Comparison of ENCODE assay signal across 21 cellular contexts in genomic region chr1:53060580-53060979, GRCh38. TPM values are rescaled to one million over a fixed set of nuclear protein-coding genes. Genes with fewer than 3 reads are reported as not detected.
DNase-seq lines count a peak whose midpoint lies in the region; ATAC-seq and TF ChIP-seq lines count a peak whose summit lies in the region.
"Had no signal": no experiment of that assay in that cellular context is flagged by ENCODE, and none has a peak within 500 bp of the region (broad histone marks: within the 10 kb centered on the region; RNA-seq: fewer than 3 reads in every experiment).

No MANE protein-coding gene starts in this region.

- no peaks in the 10 kb centered on the region for H3K36me3 ChIP-seq in MG63
- H3K36me3 ChIP-seq in gastrocnemius medialis: no peaks in the 10 kb centered on the region
- no peaks in the 10 kb centered on the region for H3K36me3 ChIP-seq in right lobe of liver
- H3K36me3 ChIP-seq: adrenal gland, SJSA1, upper lobe of right lung had no signal

- in situ Hi-C loops in gastrocnemius medialis (cut with MboI; ENCODE audit: low sequenced_read_pairs in 4 of 4): no loop called here

- intact Hi-C loops in gastrocnemius medialis (cut with DNase I; ENCODE audit: low total_unique reads) (no loop called here), right lobe of liver (cut with DNase I) (no loop called here)

- no peaks in the 10 kb centered on the region for H3K36me3 Mint-ChIP-seq in activated T-cell treated with anti-CD3 and anti-CD28 coated beads, Interleukin-2, amount 50 U/mL, for 4 hours (ENCODE audit: insufficient read depth)
- no peaks in the 10 kb centered on the region for H3K36me3 Mint-ChIP-seq in activated T-cell treated with anti-CD3 and anti-CD28 coated beads, Interleukin-2, amount 50 U/mL, for 72 hours (ENCODE audit: insufficient read depth in 2 of 2)

- H3K4me1 ChIP-seq in gastrocnemius medialis: peaks cover 0 to 6% of the 10 kb centered on the region in 2 donors
- H3K4me1 ChIP-seq in right lobe of liver: peaks cover 0 to 5% (median 2%) of the 10 kb centered on the region in 4 donors

- H3K9me3 Mint-ChIP-seq in activated T-cell treated with anti-CD3 and anti-CD28 coated beads, Interleukin-2, amount 50 U/mL, for 4 hours: no peaks in the 10 kb centered on the region
- no peaks in the 10 kb centered on the region for H3K9me3 Mint-ChIP-seq in activated T-cell treated with anti-CD3 and anti-CD28 coated beads, Interleukin-2, amount 50 U/mL, for 72 hours
- H3K9me3 Mint-ChIP-seq: dendritic cell treated with granulocyte-macrophage colony-stimulating factor and Interleukin-4, amounts not matched to agents 40 ng/mL and 50 ng/mL, for 4 days had no signal

- 25% methylated on average over 1 of the region's 1 CpG for WGBS in right lobe of liver (ENCODE audit: insufficient coverage, low coverage, low lambda C conversion rate, missing lambda C conversion rate)

- H3K27me3 ChIP-seq in MG63 (no peaks in the 10 kb centered on the region), gastrocnemius medialis (peaks cover 22 to 28% (median 24%) of the 10 kb centered on the region in 3 donors), right lobe of liver (peaks cover 0 to 3% of the 10 kb centered on the region in 2 donors)
- H3K27me3 ChIP-seq: SJSA1 had no signal

- H3K27ac ChIP-seq in gastrocnemius medialis (peak overlapping the region in 3 of 4 donors; percentile 59 to 67 (median 61)), right lobe of liver (no peak overlapping the region)
- H3K27ac ChIP-seq: C4-2B, SJSA1 had no signal

- DNase-seq in AG20443 (ENCODE audit: low spot score) (peak; percentile 83), MG63 (peak; percentile 57), fibroblast of mammary gland (ENCODE audit: low read depth) (peak; percentile 76), gastrocnemius medialis (peak in 1 of 2 donors; percentile 55), right lobe of liver (no peak), NCI-H1694 (lab: John Stamatoyannopoulos, UW) (no peak)
- DNase-seq in activated T-cell treated with anti-CD3 and anti-CD28 coated beads, Interleukin-2, amount 50 U/mL, for 4 hours: no peak
- DNase-seq in activated T-cell treated with anti-CD3 and anti-CD28 coated beads, Interleukin-2, amount 50 U/mL, for 72 hours: no peak
- DNase-seq: activated T-cell treated with anti-CD3 and anti-CD28 coated beads, Interleukin-2, amount 50 U/mL, for 1 hour; DMS79 treated with DMSO at 0.1 percent for 48 hours; KBM-7; mammary epithelial cell; NCI-H1417; stimulated activated CD4-positive, alpha-beta T cell treated with anti-CD3 and anti-CD28 coated beads, Interleukin-2, amount 100 ng/mL, for 48 hours; stimulated activated CD8-positive, alpha-beta memory T cell treated with anti-CD3 and anti-CD28 coated beads, Interleukin-4, amount 100 ng/mL, for 48 hours; upper lobe of right lung had no signal

- H3K4me3 ChIP-seq in MG63 (no peak overlapping the region), fibroblast of mammary gland (ENCODE audit: control insufficient read depth, low read depth, low read length) (no peak overlapping the region), gastrocnemius medialis (no peak overlapping the region), right lobe of liver (no peak overlapping the region)
- H3K4me3 ChIP-seq: SJSA1 had no signal

- no peak for ATAC-seq in gastrocnemius medialis
- ATAC-seq in activated T-cell treated with anti-CD3 and anti-CD28 coated beads, Interleukin-2, amount 50 U/mL, for 4 hours: no peak
- no peak for ATAC-seq in right lobe of liver
- no peak for ATAC-seq in activated T-cell treated with anti-CD3 and anti-CD28 coated beads, Interleukin-2, amount 50 U/mL, for 72 hours (replicated peaks in 1 of 2)
- ATAC-seq: esophagus mucosa had no signal

- no peak overlapping the region for H3K27ac Mint-ChIP-seq in activated T-cell treated with anti-CD3 and anti-CD28 coated beads, Interleukin-2, amount 50 U/mL, for 72 hours
- H3K27ac Mint-ChIP-seq: dendritic cell treated with granulocyte-macrophage colony-stimulating factor and Interleukin-4, amounts not matched to agents 40 ng/mL and 50 ng/mL, for 4 days had no signal

- TF ChIP-seq CTCF in fibroblast of mammary gland (conservative IDR thresholded peaks at IDR 0.05; ENCODE audit: control insufficient read depth, insufficient read depth, low read depth, low read length): no peak
- TF ChIP-seq CTCF in gastrocnemius medialis (IDR thresholded peaks at IDR 0.05 in 4 of 5, conservative IDR thresholded peaks at IDR 0.05 in 1 of 5): no peak
- TF ChIP-seq CTCF in right lobe of liver (IDR thresholded peaks at IDR 0.05): no peak

- TF ChIP-seq POLR2A in gastrocnemius medialis (IDR thresholded peaks at IDR 0.05) (no peak), right lobe of liver (IDR thresholded peaks at IDR 0.05) (no peak)

- no peak overlapping the region for H3K4me3 Mint-ChIP-seq in activated T-cell treated with anti-CD3 and anti-CD28 coated beads, Interleukin-2, amount 50 U/mL, for 4 hours
- no peak overlapping the region for H3K4me3 Mint-ChIP-seq in activated T-cell treated with anti-CD3 and anti-CD28 coated beads, Interleukin-2, amount 50 U/mL, for 72 hours
- H3K4me3 Mint-ChIP-seq: dendritic cell treated with granulocyte-macrophage colony-stimulating factor and Interleukin-4, amounts not matched to agents 40 ng/mL and 50 ng/mL, for 4 days had no signal

- peaks cover 40% of the 10 kb centered on the region for H3K27me3 Mint-ChIP-seq in activated T-cell treated with anti-CD3 and anti-CD28 coated beads, Interleukin-2, amount 50 U/mL, for 4 hours (ENCODE audit: low read depth)
- H3K27me3 Mint-ChIP-seq in activated T-cell treated with anti-CD3 and anti-CD28 coated beads, Interleukin-2, amount 50 U/mL, for 72 hours (ENCODE audit: low read depth): peaks cover 52% of the 10 kb centered on the region

- peaks cover 6% of the 10 kb centered on the region for H3K4me1 Mint-ChIP-seq in activated T-cell treated with anti-CD3 and anti-CD28 coated beads, Interleukin-2, amount 50 U/mL, for 4 hours (ENCODE audit: low read depth)
- H3K4me1 Mint-ChIP-seq in activated T-cell treated with anti-CD3 and anti-CD28 coated beads, Interleukin-2, amount 50 U/mL, for 72 hours (ENCODE audit: low read depth): peaks cover 5% of the 10 kb centered on the region

- no peaks in the 10 kb centered on the region for H3K9me3 ChIP-seq in MG63
- H3K9me3 ChIP-seq in gastrocnemius medialis: no peaks in the 10 kb centered on the region
- H3K9me3 ChIP-seq in right lobe of liver: no peaks in the 10 kb centered on the region
- H3K9me3 ChIP-seq: adrenal gland, SJSA1, upper lobe of right lung had no signal

RNA-seq across cellular contexts. Expression of gene PODN, which starts 1.4 kb away (rescaled TPM):
- 0.10 TPM in 1 of 2 replicates, not detected in the other for total RNA-seq in MG63 (2014; rRNA removed; shearing (Covaris generic); ENCODE audit: low replicate concordance)
- total RNA-seq in gastrocnemius medialis: 10 to 100 TPM; 10.2 to 15.9 (median 13.0) TPM
- under 1 TPM in 2 of 3 donors, not detected in 1; 0.11 to 0.23 TPM for total RNA-seq in activated T-cell treated with anti-CD3 and anti-CD28 coated beads, Interleukin-2, amount 50 U/mL, for 4 hours
- 1 to 10 TPM; 2.8 to 9.8 (median 5.1) TPM for total RNA-seq in right lobe of liver
- total RNA-seq in activated T-cell treated with anti-CD3 and anti-CD28 coated beads, Interleukin-2, amount 50 U/mL, for 72 hours: not detected
- total RNA-seq: mammary epithelial cell had no signal

Comparison
In these comparisons a context has a peak if more than half of its experiments do, and no peak if none do; other contexts are left out.
1. DNase-seq: peak in AG20443 (single experiment), MG63 (single experiment) and fibroblast of mammary gland (single experiment); none in activated T-cell treated with anti-CD3 and anti-CD28 coated beads, Interleukin-2, amount 50 U/mL, for 4 hours (single experiment), right lobe of liver (0 of 3), NCI-H1694 (single experiment) and activated T-cell treated with anti-CD3 and anti-CD28 coated beads, Interleukin-2, amount 50 U/mL, for 72 hours (0 of 2).
2. H3K27ac ChIP-seq: peak in gastrocnemius medialis (3 of 4); none in right lobe of liver (0 of 3).